ENCODE assay signal across 8 cellular contexts in genomic region chr17:2064980-2065785, GRCh38. TPM values are rescaled to one million over a fixed set of nuclear protein-coding genes. Genes with fewer than 3 reads are reported as not detected.
DNase-seq lines count a peak whose midpoint lies in the region; ATAC-seq and TF ChIP-seq lines count a peak whose summit lies in the region.

No MANE protein-coding gene starts in this region.

- H3K4me2 ChIP-seq in GM23338 (no peak overlapping the region), parathyroid adenoma (ENCODE audit: low read length) (no peak overlapping the region)

- H3K27ac ChIP-seq in A673 (ENCODE audit: low read depth, low read length, poor library complexity, severe bottlenecking): no peak overlapping the region
- no peak overlapping the region for H3K27ac ChIP-seq in GM23338 (ENCODE audit: low read depth)
- peak overlapping the region; percentile 37 for H3K27ac ChIP-seq in parathyroid adenoma

- no peak overlapping the region for H3K4me3 Mint-ChIP-seq in GM23338
- no peak overlapping the region for H3K4me3 Mint-ChIP-seq in WTC11

- peak; percentile 71 for TF ChIP-seq CTCF in A673 (conservative IDR thresholded peaks at IDR 0.05; ENCODE audit: low read depth, low read length)
- peak; percentile 58 to 91 for TF ChIP-seq CTCF in GM23338 (conservative IDR thresholded peaks at IDR 0.05; ENCODE audit: low read depth in 2 of 2)
- peak; percentile 65 for TF ChIP-seq CTCF in WTC11 (IDR thresholded peaks at IDR 0.05)
- peak; percentile 41 for TF ChIP-seq CTCF in epithelial cell of esophagus (IDR thresholded peaks at IDR 0.05; ENCODE audit: insufficient read depth, low read depth, low read length, missing control alignments)
- peak; percentile 13 for TF ChIP-seq CTCF in parathyroid adenoma (IDR thresholded peaks at IDR 0.05)

- H3K4me3 ChIP-seq in A673 (ENCODE audit: low read depth, low read length, poor library complexity, severe bottlenecking) (no peak overlapping the region), GM23338 (no peak overlapping the region), epithelial cell of esophagus (ENCODE audit: low read length) (no peak overlapping the region), parathyroid adenoma (ENCODE audit: low read depth, low read length) (no peak overlapping the region)

- H2AFZ ChIP-seq in GM23338 (no peak overlapping the region), parathyroid adenoma (no peak overlapping the region)

- DNase-seq in A673 (ENCODE audit: low spot score) (peak; percentile 79), GM23338 (ENCODE audit: low spot score) (peak; percentile 89), WTC11 (ENCODE audit: low spot score) (peak; percentile 90), epithelial cell of esophagus (ENCODE audit: low read depth) (peak; percentile 63), NCI-H2227 treated with DMSO at 0.1 percent for 48 hours (lab: John Stamatoyannopoulos, UW) (no peak), NCI-H2081 (lab: John Stamatoyannopoulos, UW) (no peak)

- no peaks in the 10 kb centered on the region for H3K9me2 ChIP-seq in GM23338 (ENCODE audit: insufficient read depth)

- POLR2A ChIA-PET in A673 (lab: Charles Lee; ENCODE audit: low non-redundant PET): no interaction called here
- POLR2A ChIA-PET in WTC11 (lab: Charles Lee): interaction anchor here (0.6 kb wide), 1 partner anchor 83 kb away, joined by 3 read pairs; no protein-coding TSS in a partner anchor

- BruUV-seq in A673 (replicated peaks; lab: Mats Ljungman, UMichigan): no TSS peak

- H3K4me1 ChIP-seq in A673 (ENCODE audit: insufficient read depth, low read length, poor library complexity, severe bottlenecking): peaks cover 30% of the 10 kb centered on the region
- peaks cover 24% of the 10 kb centered on the region for H3K4me1 ChIP-seq in GM23338 (ENCODE audit: insufficient read depth)
- no peaks in the 10 kb centered on the region for H3K4me1 ChIP-seq in parathyroid adenoma

- peaks cover 15% of the 10 kb centered on the region for H3K36me3 Mint-ChIP-seq in GM23338 (ENCODE audit: low read depth)
- peaks cover 3% of the 10 kb centered on the region for H3K36me3 Mint-ChIP-seq in WTC11

- H3K4me1 Mint-ChIP-seq in GM23338 (peaks cover 51% of the 10 kb centered on the region), WTC11 (peaks cover 31% of the 10 kb centered on the region)

- H3K9me3 ChIP-seq in A673 (ENCODE audit: low read depth, low read length, poor library complexity, severe bottlenecking) (no peaks in the 10 kb centered on the region), parathyroid adenoma (ENCODE audit: control insufficient read depth, low read length) (no peaks in the 10 kb centered on the region)

- H3F3A ChIP-seq in GM23338 (replicated peaks; ENCODE audit: low read depth): peaks cover 10% of the 10 kb centered on the region; the same call in 1 of the 2 replicates

- CTCF ChIA-PET in A673 (lab: Charles Lee) (interaction anchor here (0.9 kb wide), 1 partner anchor 179 kb away, joined by 3 read pairs; no protein-coding TSS in a partner anchor), WTC11 (lab: Charles Lee) (interaction anchor here (0.7 to 11.0 kb wide), 16 partner anchors 9 to 283 kb away, joined by 3 to 96 read pairs (median 4); partner anchors contain the start of gene HIC1)

- H3K27me3 Mint-ChIP-seq in GM23338 (ENCODE audit: insufficient read depth, low read depth, poor library complexity) (peaks cover 37% of the 10 kb centered on the region), WTC11 (ENCODE audit: low read depth) (peaks cover 13% of the 10 kb centered on the region)

- H3K9ac ChIP-seq in parathyroid adenoma: no peak overlapping the region

- H3K27ac Mint-ChIP-seq in GM23338 (no peak overlapping the region), WTC11 (peak overlapping the region; percentile 74; the same call in 1 of the 2 replicates)

- intact Hi-C loops in A673 (cut with micrococcal nuclease; ENCODE audit: unreplicated experiment): no loop called here

- ATAC-seq in GM23338 (peak; percentile 90), WTC11 (peak; percentile 85), GM21723 (IDR thresholded peaks at IDR 0.05; ENCODE audit: unreplicated experiment) (no peak)

- H3K27me3 ChIP-seq in A673 (replicated peaks; ENCODE audit: insufficient read depth, low read depth, low read length, poor library complexity) (no peaks in the 10 kb centered on the region), GM23338 (ENCODE audit: insufficient read depth) (peaks cover 8% of the 10 kb centered on the region), parathyroid adenoma (ENCODE audit: control insufficient read depth, insufficient read depth, low read length) (no peaks in the 10 kb centered on the region)

- H4K20me1 ChIP-seq in GM23338 (replicated peaks; ENCODE audit: insufficient read depth): no peaks in the 10 kb centered on the region; the same call in none of the 2 replicates

- H3K36me3 ChIP-seq in A673 (ENCODE audit: insufficient read depth, low read length, poor library complexity, severe bottlenecking) (peaks cover 21% of the 10 kb centered on the region), GM23338 (ENCODE audit: insufficient read depth) (no peaks in the 10 kb centered on the region), parathyroid adenoma (ENCODE audit: control insufficient read depth, insufficient read depth, low read length) (no peaks in the 10 kb centered on the region)

- H3K79me2 ChIP-seq in GM23338 (replicated peaks; ENCODE audit: insufficient read depth) (no peaks in the 10 kb centered on the region), parathyroid adenoma (no peaks in the 10 kb centered on the region)

- H3K9me3 Mint-ChIP-seq in GM23338 (no peaks in the 10 kb centered on the region), WTC11 (no peaks in the 10 kb centered on the region)

TF ChIP-seq in GM23338, 12 proteins besides CTCF, POLR2A, EP300 and RAD21 (continues in another document):
- no peak for TF ChIP-seq EZH2 (IDR thresholded peaks at IDR 0.05; ENCODE audit: low read depth, unreplicated experiment)
- no peak for TF ChIP-seq POLR2AphosphoS5 (IDR thresholded peaks at IDR 0.05; ENCODE audit: low read depth)
- no peak for TF ChIP-seq JUNB (IDR thresholded peaks at IDR 0.05; ENCODE audit: unreplicated experiment)
- no peak for TF ChIP-seq EZH2phosphoT487 (IDR thresholded peaks at IDR 0.05; ENCODE audit: unreplicated experiment)
- no peak for TF ChIP-seq NANOG (IDR thresholded peaks at IDR 0.05; ENCODE audit: borderline replicate concordance)
- no peak for TF ChIP-seq ETS1 (IDR thresholded peaks at IDR 0.05)

TF ChIP-seq in WTC11, 78 proteins besides CTCF, POLR2A, EP300 and RAD21 (continues in another document):
- TF ChIP-seq ZBTB21 (CRISPR knock-in tag; IDR thresholded peaks at IDR 0.05; ENCODE audit: borderline replicate concordance) (no peak), PRDM15 (CRISPR knock-in tag; IDR thresholded peaks at IDR 0.05) (0 out of 2 replicates have a peak, but pooled peaks have one; percentile 18), ZBTB43 (CRISPR knock-in tag; IDR thresholded peaks at IDR 0.05) (no peak), ZNF121 (CRISPR knock-in tag; IDR thresholded peaks at IDR 0.05) (peak; percentile 58; the same call in 1 of the 2 replicates)

RNA-seq across cellular contexts. Expression of gene HIC1, which starts 10.3 kb away (rescaled TPM):
- total RNA-seq in A673 (2021) (0.84 and 1.5 TPM in 2 replicates), WTC11 (2021) (0.37 to 0.46 TPM (median 0.39 TPM) in 3 replicates)
- total RNA-seq in GM23338 (2014; rRNA removed; shearing (Covaris generic)): 0.17 TPM in 1 of 2 replicates, not detected in the other
- polyA plus RNA-seq in GM23338 (2016; fragmentation: Nextera tagmentation; extraction: Ambion mirVana): 0.23 and 0.26 TPM in 2 replicates

RNA-seq across cellular contexts. Expression of gene OVCA2, which starts 23.4 kb away (rescaled TPM):
- 30.7 and 33.1 TPM in 2 replicates for total RNA-seq in A673 (2021)
- 21.3 and 24.8 TPM in 2 replicates for total RNA-seq in GM23338 (2014; rRNA removed; shearing (Covaris generic))
- 14.9 and 15.9 TPM in 2 replicates for polyA plus RNA-seq in GM23338 (2016; fragmentation: Nextera tagmentation; extraction: Ambion mirVana)
- 18.4 to 23.5 TPM (median 20.5 TPM) in 3 replicates for total RNA-seq in WTC11 (2021)

RNA-seq across cellular contexts. Expression of gene DPH1, which starts 35.2 kb away (rescaled TPM):
- total RNA-seq in A673 (2021) (51.1 and 60.8 TPM in 2 replicates), WTC11 (2021) (29.5 to 43.2 TPM (median 33.0 TPM) in 3 replicates)
- 22.3 and 28.2 TPM in 2 replicates for total RNA-seq in GM23338 (2014; rRNA removed; shearing (Covaris generic))
- polyA plus RNA-seq in GM23338 (2016; fragmentation: Nextera tagmentation; extraction: Ambion mirVana): 9.0 and 11.8 TPM in 2 replicates

RNA-seq across cellular contexts. Expression of gene RTN4RL1, which starts 40.0 kb away (rescaled TPM):
- total RNA-seq in A673 (2021) (0.80 and 1.0 TPM in 2 replicates), WTC11 (2021) (0.27 to 0.72 TPM (median 0.37 TPM) in 3 replicates)
- 0.17 TPM in 1 of 2 replicates, not detected in the other for total RNA-seq in GM23338 (2014; rRNA removed; shearing (Covaris generic))
- polyA plus RNA-seq in GM23338 (2016; fragmentation: Nextera tagmentation; extraction: Ambion mirVana): not detected in 2 replicates

Comparison
In these comparisons a context has a peak if more than half of its experiments do, and no peak if none do; other contexts are left out.
1. DNase-seq: peak in A673 (single experiment), GM23338 (single experiment), WTC11 (single experiment) and epithelial cell of esophagus (single experiment); none in NCI-H2227 treated with DMSO at 0.1 percent for 48 hours (single experiment) and NCI-H2081 (0 of 2).
2. CTCF ChIP-seq: peak in every context shown above with its lines; median percentile 74 in GM23338; 71 in A673; 65 in WTC11; 41 in epithelial cell of esophagus; 13 in parathyroid adenoma.